ENCODE assay signal across 8 cellular contexts in genomic region chr2:48448274-48449061, GRCh38. TPM values are rescaled to one million over a fixed set of nuclear protein-coding genes. Genes with fewer than 3 reads are reported as not detected.
DNase-seq lines count a peak whose midpoint lies in the region; ATAC-seq, FAIRE-seq and TF ChIP-seq lines count a peak whose summit lies in the region.

No MANE protein-coding gene starts in this region.

- H3K36me3 ChIP-seq in gastrocnemius medialis = no peaks in the 10 kb centered on the region

- H3K4me1 ChIP-seq in gastrocnemius medialis = peaks cover 17 to 31% of the 10 kb centered on the region in 2 donors

- intact Hi-C loops in gastrocnemius medialis (cut with DNase I; ENCODE audit: low total_unique reads) = no loop called here

- no peak overlapping the region for H3K4me3 ChIP-seq in gastrocnemius medialis

- in situ Hi-C loops in gastrocnemius medialis (cut with MboI; ENCODE audit: low sequenced_read_pairs in 4 of 4) = no loop called here

- DNase-seq in OCI-M1 (lab: John Stamatoyannopoulos, UW) (peak; percentile 79), erythroblast (lab: John Stamatoyannopoulos, UW) (peak; percentile 34 to 45), gastrocnemius medialis (no peak), CD1c-positive myeloid dendritic cell (ENCODE audit: extremely low spot score) (no peak), GM12892 (ENCODE audit: insufficient read length) (no peak)
- DNase-seq in stimulated activated CD4-positive, alpha-beta T cell treated with anti-CD3 and anti-CD28 coated beads, Interleukin-4, amount 100 ng/mL, for 1 hour = no peak

- FAIRE-seq in GM12892 (lab: Jason Lieb, UNC) = no peak

- ATAC-seq in GM18517 (IDR thresholded peaks at IDR 0.05; ENCODE audit: unreplicated experiment) = peak; percentile 49
- peak; percentile 48 for ATAC-seq in HG02759 (IDR thresholded peaks at IDR 0.05; ENCODE audit: unreplicated experiment)
- peak; percentile 76 to 90 for ATAC-seq in gastrocnemius medialis

- peak overlapping the region; percentile 21 to 50 (median 34) for H3K27ac ChIP-seq in gastrocnemius medialis

- TF ChIP-seq CTCF in gastrocnemius medialis (IDR thresholded peaks at IDR 0.05 in 4 of 5, conservative IDR thresholded peaks at IDR 0.05 in 1 of 5) = no peak

- TF ChIP-seq POLR2A in erythroblast (IDR thresholded peaks at IDR 0.05; ENCODE audit: low read length) (no peak), gastrocnemius medialis (IDR thresholded peaks at IDR 0.05) (no peak), GM12892 (IDR thresholded peaks at IDR 0.05; ENCODE audit: low read depth, low read length) (no peak)

- H3K9me3 ChIP-seq in gastrocnemius medialis = no peaks in the 10 kb centered on the region

- H3K27me3 ChIP-seq in gastrocnemius medialis = no peaks in the 10 kb centered on the region

RNA-seq across cellular contexts. Expression of gene PPP1R21, which starts 7.9 kb away (rescaled TPM):
- 10 to 100 TPM in 2 of 4 donors, 1 to 10 TPM in 2; 7.5 to 13.5 (median 9.4) TPM for total RNA-seq in gastrocnemius medialis
- 28.1 TPM for polyA plus RNA-seq in GM12892 (2012; ENCODE audit: missing spikeins)

Comparison
In these comparisons a context has a peak if more than half of its experiments do, and no peak if none do; other contexts are left out.
1. DNase-seq: peak in OCI-M1 (single experiment) and erythroblast (2 of 2); none in gastrocnemius medialis (0 of 2), CD1c-positive myeloid dendritic cell (single experiment), GM12892 (single experiment) and stimulated activated CD4-positive, alpha-beta T cell treated with anti-CD3 and anti-CD28 coated beads, Interleukin-4, amount 100 ng/mL, for 1 hour (single experiment).
2. Peak in every context shown above with its lines, with median percentiles within 50 percentile points of each other: ATAC-seq.